In genomic region chr3:124291008-124291407, GRCh38 we compare ENCODE assay signal across 25 cellular contexts.
"Had no signal": no experiment of that assay in that cellular context is flagged by ENCODE, and none has a peak within 500 bp of the region (broad histone marks: within the 10 kb centered on the region; RNA-seq: fewer than 3 reads in every experiment).

No MANE protein-coding gene starts in this region.

- H3K4me2 ChIP-seq: neural progenitor cell had no signal

- H2AFZ ChIP-seq: neural progenitor cell, parathyroid adenoma had no signal

- H3K27me3 ChIP-seq: neural progenitor cell, testis, thyroid gland, transverse colon, upper lobe of right lung had no signal

- H3K9me3 ChIP-seq: lower lobe of right lung, neutrophil, psoas muscle, stomach, testis, thyroid gland, transverse colon, upper lobe of right lung had no signal

- H3K4me1 ChIP-seq: lower lobe of right lung, neural progenitor cell, parathyroid adenoma, psoas muscle, testis, thyroid gland, upper lobe of right lung had no signal

- H3K4me3 ChIP-seq: lower lobe of right lung, neural progenitor cell, psoas muscle, skin epidermis, stomach, testis, thyroid gland, transverse colon, upper lobe of right lung had no signal

- H3K27ac ChIP-seq: lower lobe of right lung, neural progenitor cell, neutrophil, parathyroid adenoma, psoas muscle, skin epidermis, stomach, testis, thyroid gland, transverse colon, upper lobe of right lung had no signal

- DNase-seq: hypothalamus; immature natural killer cell; lower lobe of right lung; mesendoderm; naive B cell; natural killer cell; nephron progenitor cell; occipital lobe; psoas muscle; stimulated activated CD4-positive, alpha-beta T cell treated with anti-CD3 and anti-CD28 coated beads, Interleukin-12 subunit alpha, Interleukin-12 subunit beta, amount 100 ng/mL, for 4 hours; stimulated activated CD4-positive, alpha-beta T cell treated with anti-CD3 and anti-CD28 coated beads, Interleukin-15, amount 100 ng/mL, for 24 hours; stimulated activated CD4-positive, alpha-beta T cell treated with anti-CD3 and anti-CD28 coated beads, Interleukin-2, amount 100 ng/mL, for 24 hours; stimulated activated CD4-positive, alpha-beta T cell treated with anti-CD3 and anti-CD28 coated beads, Interleukin-4, amount 100 ng/mL, for 1 hour; stimulated activated naive B cell treated with anti-CD40 and anti-IgM and Interleukin-4, amounts not matched to agents 10 μg/mL and 1 μg/mL and 100 μg/mL, for 72 hours; stimulated activated naive CD8-positive, alpha-beta T cell treated with anti-CD3 and anti-CD28 coated beads, Interleukin-15, Interleukin-2, amounts not matched to agents 100 U/mL and 50 U/mL, for 24 hours; stomach; testis; thyroid gland; transverse colon; upper lobe of right lung had no signal

- H3K9ac ChIP-seq: neural progenitor cell, parathyroid adenoma had no signal

- H3K36me3 ChIP-seq: lower lobe of right lung, neural progenitor cell, neutrophil, stomach, thyroid gland, transverse colon, upper lobe of right lung had no signal

- ATAC-seq: lower lobe of right lung; natural killer cell; psoas muscle; sciatic nerve; stimulated activated naive B cell treated with anti-CD40 and anti-IgM and Interleukin-4, amounts not matched to agents 10 μg/mL and 1 μg/mL and 100 μg/mL, for 72 hours; stimulated activated naive CD8-positive, alpha-beta T cell treated with anti-CD3 and anti-CD28 coated beads, Interleukin-15, Interleukin-2, amounts not matched to agents 100 U/mL and 50 U/mL, for 24 hours; upper lobe of right lung had no signal
